ENCODE assay signal across 10 cellular contexts in the genomic region with DNA sequence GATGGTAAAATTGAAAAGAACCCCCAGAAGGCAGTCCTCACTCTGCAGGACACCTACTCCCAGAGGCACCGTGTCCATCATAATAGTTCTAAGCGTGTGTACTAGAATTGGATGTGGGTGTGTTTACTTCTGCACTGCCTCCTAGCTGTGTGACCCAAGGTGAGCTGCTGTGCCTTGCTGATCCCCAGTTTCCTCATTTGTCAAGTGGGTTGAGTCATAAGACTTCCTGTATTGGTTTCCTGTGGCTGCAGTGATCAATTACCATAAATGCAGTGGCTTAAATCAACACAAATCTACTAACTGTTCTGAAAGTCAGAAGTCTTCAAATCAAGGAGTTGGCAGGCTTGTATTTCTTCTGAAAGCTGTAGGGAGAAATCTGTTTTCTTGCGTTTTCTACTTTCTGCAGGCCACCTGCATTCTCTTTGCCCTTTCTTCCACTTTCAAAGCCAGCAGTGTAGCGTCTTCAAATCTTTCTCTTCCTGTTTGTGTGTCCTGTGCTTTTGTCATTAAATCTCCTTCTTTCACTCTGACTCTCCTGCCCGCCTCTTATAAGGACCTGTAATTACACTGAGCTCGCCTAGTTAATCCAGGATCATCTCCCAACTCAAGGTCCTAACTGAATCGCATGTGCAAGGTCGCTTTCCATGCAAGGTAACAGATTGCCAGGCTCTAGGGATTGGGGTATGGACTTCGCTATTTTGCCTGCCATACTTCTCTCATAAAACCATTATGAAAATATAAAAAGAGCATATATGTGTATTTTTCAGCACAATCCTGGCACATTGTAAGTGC. TPM values are rescaled to one million over a fixed set of nuclear protein-coding genes. Genes with fewer than 3 reads are reported as not detected.
A peak's percentile ranks its signal among the peaks of the same experiment; 100 is the strongest.
DNase-seq lines count a peak whose midpoint lies in the region; ATAC-seq and TF ChIP-seq lines count a peak whose summit lies in the region.
"Had no signal": no experiment of that assay in that cellular context is flagged by ENCODE, and none has a peak within 500 bp of the region (broad histone marks: within the 10 kb centered on the region; RNA-seq: fewer than 3 reads in every experiment).

No MANE protein-coding gene starts in this region.

- H3K4me3 ChIP-seq in neural progenitor cell (no peak overlapping the region), breast epithelium (no peak overlapping the region)

- H3K27ac ChIP-seq in neural progenitor cell = no peak overlapping the region
- H3K27ac ChIP-seq in breast epithelium = no peak overlapping the region

- peaks cover 12% of the 10 kb centered on the region for H3F3A ChIP-seq in neural progenitor cell (ENCODE audit: low read depth)

- no peak overlapping the region for H2AFZ ChIP-seq in neural progenitor cell (replicated peaks)

- H3K4me1 ChIP-seq in neural progenitor cell = peaks cover 22% of the 10 kb centered on the region
- no peaks in the 10 kb centered on the region for H3K4me1 ChIP-seq in breast epithelium

- peaks cover 2% of the 10 kb centered on the region for H3K27me3 Mint-ChIP-seq in neural progenitor cell (ENCODE audit: insufficient read depth, low read depth)
- H3K27me3 Mint-ChIP-seq: type B pancreatic cell had no signal

- H3K4me2 ChIP-seq in neural progenitor cell = no peak overlapping the region

- H3K4me3 Mint-ChIP-seq in neural progenitor cell = no peak overlapping the region
- H3K4me3 Mint-ChIP-seq: type B pancreatic cell had no signal

- DNase-seq in activated CD4-positive, CD25-positive, alpha-beta regulatory T cell treated with anti-CD3 and anti-CD28 coated beads, Interleukin-2, amount 50 U/mL, for 72 hours = no peak
- DNase-seq in activated CD4-positive, alpha-beta T cell treated with anti-CD3 and anti-CD28 coated beads, Interleukin-2, amount 50 U/mL, for 48 hours = peak; percentile 8 to 20
- DNase-seq in neural progenitor cell (ENCODE audit: low spot score) = peak; percentile 16
- DNase-seq in cerebellar cortex (ENCODE audit: low spot score) = no peak
- no peak for DNase-seq in NCI-H2171 treated with DMSO at 0.1 percent for 48 hours (lab: John Stamatoyannopoulos, UW)
- no peak for DNase-seq in breast epithelium (ENCODE audit: low spot score in 2 of 2)
- DNase-seq: head of caudate nucleus had no signal

- H3K36me3 ChIP-seq in neural progenitor cell = no peaks in the 10 kb centered on the region
- no peaks in the 10 kb centered on the region for H3K36me3 ChIP-seq in breast epithelium

- H3K4me1 Mint-ChIP-seq in neural progenitor cell = peaks cover 18% of the 10 kb centered on the region

- H4K20me1 ChIP-seq in neural progenitor cell (ENCODE audit: low read depth) = peaks cover 14% of the 10 kb centered on the region

- intact Hi-C loops in breast epithelium (cut with DNase I; ENCODE audit: low total_unique reads) = no loop called here

- no peak for TF ChIP-seq POLR2A in breast epithelium (IDR thresholded peaks at IDR 0.05)

- H3K36me3 Mint-ChIP-seq in neural progenitor cell = no peaks in the 10 kb centered on the region

- no peaks in the 10 kb centered on the region for H3K79me2 ChIP-seq in neural progenitor cell (ENCODE audit: low read depth)

- no peak overlapping the region for H3K27ac Mint-ChIP-seq in neural progenitor cell
- H3K27ac Mint-ChIP-seq: type B pancreatic cell had no signal

- no peaks in the 10 kb centered on the region for H3K9me3 ChIP-seq in neural progenitor cell (ENCODE audit: low read depth)
- H3K9me3 ChIP-seq in breast epithelium = no peaks in the 10 kb centered on the region

- H3K9ac ChIP-seq in neural progenitor cell = no peak overlapping the region

- no peak for TF ChIP-seq CTCF in neural progenitor cell (IDR thresholded peaks at IDR 0.05)
- no peak for TF ChIP-seq CTCF in breast epithelium (IDR thresholded peaks at IDR 0.05)

- H3K27me3 ChIP-seq in neural progenitor cell = no peaks in the 10 kb centered on the region
- no peaks in the 10 kb centered on the region for H3K27me3 ChIP-seq in breast epithelium

- peak; percentile 53 to 75 for ATAC-seq in activated CD4-positive, CD25-positive, alpha-beta regulatory T cell treated with anti-CD3 and anti-CD28 coated beads, Interleukin-2, amount 50 U/mL, for 24 hours
- peak; percentile 45 for ATAC-seq in HG03280 (IDR thresholded peaks at IDR 0.05; ENCODE audit: unreplicated experiment)

- peaks cover 13% of the 10 kb centered on the region for H3K9me3 Mint-ChIP-seq in neural progenitor cell

RNA-seq across cellular contexts. Expression of a gene that starts 59.0 kb away (rescaled TPM):
- total RNA-seq in neural progenitor cell (ENCODE audit: low replicate concordance) = 12.5 and 13.8 TPM in 2 replicates
- 10 to 100 TPM; 44.6 to 59.6 (median 53.4) TPM for total RNA-seq in breast epithelium

Comparison
In these comparisons a context has a peak if more than half of its experiments do, and no peak if none do; other contexts are left out.
1. DNase-seq: peak in activated CD4-positive, alpha-beta T cell treated with anti-CD3 and anti-CD28 coated beads, Interleukin-2, amount 50 U/mL, for 48 hours (2 of 2) and neural progenitor cell (single experiment); none in activated CD4-positive, CD25-positive, alpha-beta regulatory T cell treated with anti-CD3 and anti-CD28 coated beads, Interleukin-2, amount 50 U/mL, for 72 hours (single experiment), cerebellar cortex (single experiment), NCI-H2171 treated with DMSO at 0.1 percent for 48 hours (single experiment) and breast epithelium (0 of 2).